ENCODE assay signal across 9 cellular contexts in the genomic region with DNA sequence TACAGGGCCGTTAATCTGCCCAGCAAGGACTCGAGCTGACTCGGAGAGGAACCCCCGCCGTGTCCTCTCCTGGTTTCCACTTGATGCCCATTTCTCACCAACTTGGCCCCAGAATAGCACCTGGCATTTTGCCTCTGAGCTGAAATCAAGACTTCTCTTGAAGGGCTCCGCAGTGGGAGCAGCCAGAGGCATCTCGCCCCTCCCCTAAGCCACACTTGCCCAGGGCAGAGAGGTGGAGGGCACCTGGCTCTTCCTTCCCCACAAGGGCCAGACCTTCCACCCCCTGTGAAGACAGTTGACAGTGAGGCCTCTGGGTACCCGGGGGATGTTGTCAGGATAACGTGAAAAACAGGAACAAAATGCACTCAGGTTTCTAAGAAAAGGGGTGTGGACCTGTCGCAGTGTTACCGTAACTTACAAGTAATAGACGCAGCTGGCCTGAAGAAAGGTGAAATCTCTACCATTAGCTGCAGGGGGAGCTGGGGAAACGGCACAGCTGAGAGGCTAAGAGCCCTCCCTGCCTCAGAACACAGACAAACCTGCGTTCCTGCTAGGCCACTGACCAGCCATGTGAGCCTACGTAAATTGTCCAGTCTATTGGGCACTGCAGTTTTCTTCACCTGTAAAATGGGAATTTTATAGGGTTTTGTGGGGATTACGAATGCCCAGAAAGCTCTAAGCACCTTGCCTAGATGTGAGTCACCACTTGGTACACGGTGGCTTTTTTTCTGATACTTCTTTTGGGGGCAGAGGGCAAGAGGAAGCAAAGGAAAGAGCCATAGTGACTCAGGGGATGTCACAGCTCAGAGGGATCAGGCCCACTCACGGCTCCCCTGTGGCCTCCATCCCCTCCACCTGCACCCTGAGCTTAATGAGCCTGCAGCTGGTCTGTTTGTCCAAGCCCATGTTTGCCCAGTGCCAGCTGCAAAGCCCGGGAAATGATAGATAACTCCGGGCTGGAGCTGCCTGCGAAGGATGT. TPM values are rescaled to one million over a fixed set of nuclear protein-coding genes. Genes with fewer than 3 reads are reported as not detected.
DNase-seq lines count a peak whose midpoint lies in the region; ATAC-seq and TF ChIP-seq lines count a peak whose summit lies in the region.
"Had no signal": no experiment of that assay in that cellular context is flagged by ENCODE, and none has a peak within 500 bp of the region (broad histone marks: within the 10 kb centered on the region; RNA-seq: fewer than 3 reads in every experiment).

No MANE protein-coding gene starts in this region.

- no peaks in the 10 kb centered on the region for H3F3A ChIP-seq in Loucy (ENCODE audit: low read depth)

- no peaks in the 10 kb centered on the region for H3K4me1 ChIP-seq in Loucy (ENCODE audit: insufficient read depth, low read length, poor library complexity, severe bottlenecking)

- H3K36me3 ChIP-seq in Loucy (ENCODE audit: insufficient read depth, low read length): peaks cover 13% of the 10 kb centered on the region; the same call in 1 of the 2 replicates

- DNase-seq in NCI-H446 (lab: John Stamatoyannopoulos, UW): peak; percentile 86 to 93
- DNase-seq in NCI-H446 treated with DMSO at 0.1 percent for 48 hours (lab: John Stamatoyannopoulos, UW): no peak
- no peak for DNase-seq in activated B cell treated with CpG ODN at 0.5 μM for 24 hours
- peak in 1 of 2 donors; percentile 34 for DNase-seq in left colon
- no peak for DNase-seq in SKM-1 (lab: John Stamatoyannopoulos, UW; ENCODE audit: unreplicated experiment)

- POLR2A ChIA-PET in activated B cell treated with CpG ODN at 0.5 μM for 24 hours (lab: Charles Lee): no interaction called here

- H3K9ac ChIP-seq in Loucy (ENCODE audit: low read depth, low read length, poor library complexity, severe bottlenecking): no peak overlapping the region

- no peak overlapping the region for H2AFZ ChIP-seq in Loucy (ENCODE audit: low read length)

- no peak overlapping the region for H3K27ac Mint-ChIP-seq in activated B cell treated with CpG ODN at 0.5 μM for 24 hours
- H3K27ac Mint-ChIP-seq: nephron had no signal

- no peaks in the 10 kb centered on the region for H4K20me1 ChIP-seq in Loucy (ENCODE audit: insufficient read depth, low read length, poor library complexity, severe bottlenecking)

- TF ChIP-seq CTCF in Loucy (conservative IDR thresholded peaks at IDR 0.05; ENCODE audit: low read length) (0 out of 2 replicates have a peak, but pooled peaks have one; percentile 16), activated B cell treated with CpG ODN at 0.5 μM for 24 hours (IDR thresholded peaks at IDR 0.05) (no peak)

- H3K4me2 ChIP-seq in Loucy (ENCODE audit: low read depth, low read length, poor library complexity, severe bottlenecking): no peak overlapping the region

- H3K4me3 Mint-ChIP-seq in activated B cell treated with CpG ODN at 0.5 μM for 24 hours: no peak overlapping the region
- H3K4me3 Mint-ChIP-seq: nephron had no signal

- CTCF ChIA-PET in activated B cell treated with CpG ODN at 0.5 μM for 24 hours (lab: Charles Lee): interaction anchor here (1.6 kb wide), 2 partner anchors 12 to 304 kb away, joined by 3 to 6 read pairs; no protein-coding TSS in a partner anchor

- peaks cover 20% of the 10 kb centered on the region for H3K4me1 Mint-ChIP-seq in activated B cell treated with CpG ODN at 0.5 μM for 24 hours

- H3K36me3 Mint-ChIP-seq in activated B cell treated with CpG ODN at 0.5 μM for 24 hours (ENCODE audit: low read depth): peaks cover 19% of the 10 kb centered on the region

- H3K4me3 ChIP-seq in Loucy (ENCODE audit: low read length, poor library complexity, severe bottlenecking): no peak overlapping the region

- no peaks in the 10 kb centered on the region for H3K79me2 ChIP-seq in Loucy (ENCODE audit: insufficient read depth, low read length)

- no peaks in the 10 kb centered on the region for H3K9me3 Mint-ChIP-seq in activated B cell treated with CpG ODN at 0.5 μM for 24 hours
- H3K9me3 Mint-ChIP-seq: nephron had no signal

- peaks cover 4% of the 10 kb centered on the region for H3K27me3 Mint-ChIP-seq in activated B cell treated with CpG ODN at 0.5 μM for 24 hours

- no peaks in the 10 kb centered on the region for H3K9me3 ChIP-seq in Loucy (ENCODE audit: insufficient read depth, low read depth, low read length)

- no peaks in the 10 kb centered on the region for H3K27me3 ChIP-seq in Loucy (ENCODE audit: insufficient read depth, low read length, poor library complexity, severe bottlenecking)

- intact Hi-C loops in activated B cell treated with CpG ODN at 0.5 μM for 24 hours (cut with micrococcal nuclease) (no loop called here), left colon (cut with DNase I, micrococcal nuclease) (no loop called here)

- ATAC-seq in activated B cell treated with CpG ODN at 0.5 μM for 24 hours (ENCODE audit: low read depth): peak; percentile 61
- ATAC-seq in left colon: peak; percentile 64
- ATAC-seq in GM19463 (IDR thresholded peaks at IDR 0.05; ENCODE audit: unreplicated experiment): no peak
- no peak for ATAC-seq in GM21786 (IDR thresholded peaks at IDR 0.05; ENCODE audit: unreplicated experiment)

- no peaks in the 10 kb centered on the region for H3K9me2 ChIP-seq in Loucy (replicated peaks; ENCODE audit: low read depth, low read length)

RNA-seq across cellular contexts. Expression of gene CABP7, which starts 18.6 kb away (rescaled TPM):
- total RNA-seq in activated B cell treated with CpG ODN at 0.5 μM for 24 hours (0.07 TPM in 1 of 2 replicates, not detected in the other), left colon (under 1 TPM in 1 of 2 donors, not detected in 1; 0.12 TPM)

Comparison
In these comparisons a context has a peak if more than half of its experiments do, and no peak if none do; other contexts are left out.
1. DNase-seq: peak in NCI-H446 (2 of 2); none in NCI-H446 treated with DMSO at 0.1 percent for 48 hours (single experiment), activated B cell treated with CpG ODN at 0.5 μM for 24 hours (single experiment) and SKM-1 (single experiment).
2. ATAC-seq: peak in activated B cell treated with CpG ODN at 0.5 μM for 24 hours (single experiment) and left colon (single experiment); none in GM19463 (single experiment) and GM21786 (single experiment).